27 cellular contexts compared by ENCODE assay signal in genomic region chr17:19592316-19592715, GRCh38.
"Had no signal": no experiment of that assay in that cellular context is flagged by ENCODE, and none has a peak within 500 bp of the region (broad histone marks: within the 10 kb centered on the region; RNA-seq: fewer than 3 reads in every experiment).

No MANE protein-coding gene starts in this region.

- H3K36me3 ChIP-seq: colonic mucosa, esophagus muscularis mucosa, esophagus squamous epithelium, gastrocnemius medialis, gastroesophageal sphincter, heart left ventricle, heart right ventricle had no signal

- ATAC-seq: effector memory CD8-positive, alpha-beta T cell; esophagus mucosa; foreskin keratinocyte; gastrocnemius medialis; gastroesophageal sphincter; heart left ventricle; heart right ventricle had no signal

- H3K27ac ChIP-seq: colonic mucosa, coronary artery, dorsolateral prefrontal cortex, epithelial cell of prostate, esophagus muscularis mucosa, esophagus squamous epithelium, foreskin keratinocyte, gastrocnemius medialis, gastroesophageal sphincter, heart left ventricle, heart right ventricle had no signal

- H3K27me3 ChIP-seq: colonic mucosa, dorsolateral prefrontal cortex, esophagus muscularis mucosa, esophagus squamous epithelium, gastrocnemius medialis, gastroesophageal sphincter, heart left ventricle had no signal

- DNase-seq: colonic mucosa; cortex of kidney; dermis blood vessel endothelial cell; dorsolateral prefrontal cortex; effector CD4-positive, alpha-beta T cell; effector CD8-positive, alpha-beta T cell; effector memory CD4-positive, alpha-beta T cell; effector memory CD8-positive, alpha-beta T cell; erythroblast; esophagus squamous epithelium; foreskin fibroblast; foreskin keratinocyte; foreskin melanocyte; gastrocnemius medialis; glutamatergic neuron; head of caudate nucleus; heart left ventricle; heart right ventricle had no signal

- H3K4me3 Mint-ChIP-seq: effector memory CD8-positive, alpha-beta T cell had no signal

- H3K27ac Mint-ChIP-seq: effector memory CD8-positive, alpha-beta T cell had no signal

- H3K9me3 Mint-ChIP-seq: effector memory CD8-positive, alpha-beta T cell had no signal

- H3K9me3 ChIP-seq: colonic mucosa, esophagus muscularis mucosa, esophagus squamous epithelium, gastrocnemius medialis, gastroesophageal sphincter, heart left ventricle, heart right ventricle had no signal

- H3K4me1 ChIP-seq: colonic mucosa, esophagus muscularis mucosa, esophagus squamous epithelium, foreskin keratinocyte, gastrocnemius medialis, gastroesophageal sphincter had no signal

- FAIRE-seq: colon, endometrium, endothelial cell of umbilical vein, frontal cortex had no signal

- H3K4me3 ChIP-seq: colonic mucosa, coronary artery, dorsolateral prefrontal cortex, esophagus muscularis mucosa, esophagus squamous epithelium, gastrocnemius medialis, gastroesophageal sphincter, heart left ventricle, heart right ventricle had no signal
